In genomic region chr1:198755715-198756114, GRCh38 we compare ENCODE assay signal across 1 cellular context.
TF ChIP-seq lines count a peak whose summit lies in the region.

No MANE protein-coding gene starts in this region.

TF ChIP-seq in HEK293, 187 proteins besides CTCF, POLR2A, EP300 and RAD21 (continued from another document):
- TF ChIP-seq ZNF692 (tag by site-specific recombination; IDR thresholded peaks at IDR 0.05) (peak; percentile 79), ZNF266 (tag by site-specific recombination; IDR thresholded peaks at IDR 0.05; ENCODE audit: low read depth) (no peak)
